ENCODE assay signal across 35 cellular contexts in the genomic region with DNA sequence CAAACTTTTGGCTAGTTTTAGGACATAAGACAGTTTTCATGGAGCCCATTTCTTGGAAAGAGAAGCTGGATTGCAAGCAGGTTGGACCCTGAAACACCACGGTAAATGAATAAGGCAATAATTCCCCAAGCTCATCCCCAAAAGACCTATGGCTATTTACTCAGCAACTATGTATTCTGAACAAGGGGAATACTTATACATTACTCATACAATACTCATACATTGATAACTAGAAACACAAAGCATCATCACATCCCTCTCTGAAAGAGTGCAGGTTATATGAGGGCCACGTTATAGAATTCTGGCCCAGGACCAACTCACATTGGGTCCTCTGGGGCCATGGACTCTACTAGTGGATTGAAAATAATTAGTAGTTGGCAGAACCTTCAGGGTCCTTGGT.
"Had no signal": no experiment of that assay in that cellular context is flagged by ENCODE, and none has a peak within 500 bp of the region (broad histone marks: within the 10 kb centered on the region; RNA-seq: fewer than 3 reads in every experiment).

No MANE protein-coding gene starts in this region.

- H3K9me3 ChIP-seq: adrenal gland, body of pancreas, breast epithelium had no signal

- DNase-seq: activated B cell treated with CpG ODN at 0.5 μM for 24 hours; activated CD4-positive, alpha-beta memory T cell treated with anti-CD3 and anti-CD28 coated beads for 36 hours; activated CD4-positive, alpha-beta T cell treated with anti-CD3 and anti-CD28 coated beads for 4 hours; activated CD4-positive, alpha-beta T cell treated with anti-CD3 and anti-CD28 coated beads, Interleukin-2, amount 10 ng/mL, durations not matched to agents 24 days and 14 days; activated CD4-positive, alpha-beta T cell treated with anti-CD3 and anti-CD28 coated beads, Interleukin-2, amount 50 U/mL, for 1 hour; activated CD4-positive, alpha-beta T cell treated with anti-CD3 and anti-CD28 coated beads, Interleukin-2, amount 50 U/mL, for 4 hours; activated CD4-positive, CD25-positive, alpha-beta regulatory T cell treated with anti-CD3 and anti-CD28 coated beads, Interleukin-2, amount 50 U/mL, for 72 hours; activated CD8-positive, alpha-beta memory T cell treated with anti-CD3 and anti-CD28 coated beads, Interleukin-2, amount 50 U/mL, for 4 hours; activated CD8-positive, alpha-beta T cell treated with anti-CD3 and anti-CD28 coated beads for 36 hours; activated effector memory CD4-positive, alpha-beta T cell treated with anti-CD3 and anti-CD28 coated beads, Interleukin-2, amount 50 U/mL, for 16 hours; activated naive CD4-positive, alpha-beta T cell; activated naive CD4-positive, alpha-beta T cell treated with anti-CD3 and anti-CD28 coated beads for 36 hours; activated naive CD4-positive, alpha-beta T cell treated with anti-CD3 and anti-CD28 coated beads, Interleukin-2, amount 50 U/mL, for 16 hours; activated naive CD8-positive, alpha-beta T cell treated with anti-CD3 and anti-CD28 coated beads for 36 hours; activated T-cell treated with anti-CD3 and anti-CD28 coated beads for 4 hours; activated T-cell treated with anti-CD3 and anti-CD28 coated beads, Interleukin-2, amount 50 U/mL, for 1 hour; activated T-cell treated with anti-CD3 and anti-CD28 coated beads, Interleukin-2, amount 50 U/mL, for 4 hours; activated T-cell treated with anti-CD3 and anti-CD28 coated beads, Interleukin-2, amount 50 U/mL, for 72 hours; adrenal gland; amniotic stem cell; aorta; body of pancreas; brain microvascular endothelial cell; caudate nucleus; cerebellar nuclear complex; T-helper 1 cell; T-helper 2 cell; T-helper 9 cell had no signal

- H3K4me1 ChIP-seq: adrenal gland, body of pancreas, breast epithelium had no signal

- H3K4me3 ChIP-seq: adrenal gland, body of pancreas, breast epithelium, cardiac muscle cell had no signal

- H3K36me3 ChIP-seq: adrenal gland, brain microvascular endothelial cell, breast epithelium, cardiac muscle cell had no signal

- H3K27me3 ChIP-seq: adrenal gland, body of pancreas, brain microvascular endothelial cell, breast epithelium, cardiac muscle cell had no signal

- H3K27ac ChIP-seq: adrenal gland, body of pancreas, brain microvascular endothelial cell, breast epithelium, cardiac muscle cell, VCaP had no signal

- ATAC-seq: activated CD8-positive, alpha-beta T cell treated with anti-CD3 and anti-CD28 coated beads for 36 hours; activated naive CD4-positive, alpha-beta T cell treated with anti-CD3 and anti-CD28 coated beads, Interleukin-2, amount 50 U/mL, for 72 hours; activated T-cell treated with anti-CD3 and anti-CD28 coated beads, Interleukin-2, amount 50 U/mL, for 4 hours; activated T-cell treated with anti-CD3 and anti-CD28 coated beads, Interleukin-2, amount 50 U/mL, for 72 hours; activated T-helper 17 cell treated with anti-CD3 and anti-CD28 coated beads, Interleukin-2, amount 50 U/mL, for 72 hours; body of pancreas had no signal

- FAIRE-seq: astrocyte, TTC549 had no signal
